In genomic region chr1:27671964-27672749, GRCh38 we compare ENCODE assay signal across 8 cellular contexts. TPM values are rescaled to one million over a fixed set of nuclear protein-coding genes. Genes with fewer than 3 reads are reported as not detected.
DNase-seq lines count a peak whose midpoint lies in the region; ATAC-seq and TF ChIP-seq lines count a peak whose summit lies in the region.

Gene IFI6, minus strand, starts transcription at chr1:27672192. Its CDS starts 2,878 bp downstream, at chr1:27669314.

- no peaks in the 10 kb centered on the region for H3K9me3 ChIP-seq in spleen

- TF ChIP-seq CTCF in WI38 (IDR thresholded peaks at IDR 0.05; ENCODE audit: low read depth, low read length) (no peak), spleen (IDR thresholded peaks at IDR 0.05 in 8 of 11, conservative IDR thresholded peaks at IDR 0.05 in 3 of 11) (peak in 9 of 11 experiments; percentile 32 to 69 (median 54))

- H2AFZ ChIP-seq in ACC112 (ENCODE audit: low read length, unreplicated experiment): peak within 1 kb of the TSS; percentile 48

- H3K4me3 ChIP-seq in ACC112 (ENCODE audit: low read depth, low read length): peak within 1 kb of the TSS; percentile 98
- H3K4me3 ChIP-seq in WI38 (ENCODE audit: low read depth, low read length): peak within 1 kb of the TSS; percentile 70
- H3K4me3 ChIP-seq in spleen: peak within 1 kb of the TSS; percentile 31 to 71 (median 56)

- H3K4me1 ChIP-seq in ACC112 (ENCODE audit: control insufficient read depth, insufficient read depth, low read length, unreplicated experiment) (peaks cover 29% of the 10 kb centered on the region), spleen (peaks cover 23 to 52% (median 42%) of the 10 kb centered on the region in 6 donors)

- intact Hi-C loops in spleen (cut with DNase I; ENCODE audit: low total_unique reads): loop anchor here (5.0 kb wide), 1 partner anchor 55 kb away; the partner anchor contains the start of gene FAM76A

- ATAC-seq in HG03103 (IDR thresholded peaks at IDR 0.05; ENCODE audit: low read depth, unreplicated experiment): peak; percentile 75

- H3K79me2 ChIP-seq in ACC112 (ENCODE audit: control insufficient read depth, insufficient read depth, low read length, unreplicated experiment): peaks cover 46% of the 10 kb centered on the region

- WGBS in spleen, 5 donors: 0 to 1% (median 0%) methylated on average over 10 of the region's 10 CpGs

- H3K27me3 ChIP-seq in ACC112 (ENCODE audit: insufficient read depth, low read length) (no peaks in the 10 kb centered on the region), spleen (replicated peaks in 1 of 7) (no peaks in the 10 kb centered on the region)

- H3K36me3 ChIP-seq in ACC112 (ENCODE audit: insufficient read depth, low read length) (peaks cover 35% of the 10 kb centered on the region), spleen (peaks cover 0 to 16% (median 0%) of the 10 kb centered on the region in 6 donors)

- TF ChIP-seq POLR2A in GM18526 (IDR thresholded peaks at IDR 0.05; ENCODE audit: extremely low read depth, insufficient read length) (peak; percentile 97), spleen (IDR thresholded peaks at IDR 0.05) (peak in 2 of 3 donors; percentile 8 to 74)

- H3K27ac ChIP-seq in ACC112 (ENCODE audit: low read depth, low read length): peak within 1 kb of the TSS; percentile 88
- peak within 1 kb of the TSS; percentile 78 for H3K27ac ChIP-seq in caudate nucleus (ENCODE audit: low read depth, low read length)
- H3K27ac ChIP-seq in spleen: peak within 1 kb of the TSS; percentile 75 to 90 (median 87)

- DNase-seq in NCI-H2227 (lab: John Stamatoyannopoulos, UW; ENCODE audit: unreplicated experiment) (peak; percentile 97), caudate nucleus (lab: John Stamatoyannopoulos, UW) (peak; percentile 35 to 96 (median 86)), iris pigment epithelial cell (ENCODE audit: low read depth) (peak; percentile 97), spleen (peak; percentile 89)

RNA-seq across cellular contexts. Expression of gene IFI6, which starts in this region (rescaled TPM):
- 10 to 100 TPM; 41.6 to 85.8 (median 48.6) TPM for total RNA-seq in spleen
- polyA plus RNA-seq in spleen: 10 to 100 TPM; 50.7 to 85.5 (median 74.7) TPM

Comparison
In these comparisons a context has a peak if more than half of its experiments do, and no peak if none do; other contexts are left out.
1. Peak in every context shown above with its lines: DNase-seq, ATAC-seq, H3K4me3 ChIP-seq and H3K27ac ChIP-seq.